28 cellular contexts compared by ENCODE assay signal in the genomic region with DNA sequence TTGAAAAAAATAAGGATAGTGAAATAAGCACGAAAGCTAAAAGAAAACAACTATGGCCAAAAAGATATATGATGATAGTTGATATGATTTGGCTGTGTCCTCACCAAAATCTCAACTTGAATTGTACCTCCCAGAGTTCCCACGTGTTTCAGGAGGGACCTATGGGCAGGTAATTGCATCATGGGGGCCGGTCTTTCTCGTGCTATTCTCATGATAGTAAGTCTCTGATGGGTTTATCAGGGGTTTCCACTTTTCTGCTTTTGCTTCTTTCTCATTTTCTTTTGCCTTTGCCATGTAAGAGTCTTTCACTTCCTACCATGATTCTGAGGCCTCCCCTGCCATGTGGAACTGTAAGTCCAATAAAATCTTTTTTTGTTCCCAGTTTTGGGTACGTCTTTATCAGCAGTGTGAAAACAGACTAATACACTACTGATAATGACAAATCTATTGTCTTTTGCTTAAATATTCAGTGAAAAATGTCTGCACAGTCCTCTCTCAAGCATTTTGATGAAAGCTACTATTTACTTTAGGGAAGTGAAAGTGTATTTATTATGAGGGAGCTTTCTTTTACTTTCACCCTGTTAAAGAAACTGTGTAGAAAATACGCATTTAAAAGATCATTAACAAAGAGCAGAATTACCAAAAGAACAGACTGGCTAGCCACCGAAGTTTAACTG.
DNase-seq lines count a peak whose midpoint lies in the region; ATAC-seq, FAIRE-seq and TF ChIP-seq lines count a peak whose summit lies in the region.
"Had no signal": no experiment of that assay in that cellular context is flagged by ENCODE, and none has a peak within 500 bp of the region (broad histone marks: within the 10 kb centered on the region; RNA-seq: fewer than 3 reads in every experiment).

No MANE protein-coding gene starts in this region.

- ATAC-seq in HG02798 (IDR thresholded peaks at IDR 0.05; ENCODE audit: poor library complexity, unreplicated experiment) = peak; percentile 48
- ATAC-seq: CD8-positive, alpha-beta T cell; PC-3; T-cell had no signal

- no peak overlapping the region for H3K27ac ChIP-seq in tibial artery
- H3K27ac ChIP-seq: C4-2B, GM23248, KMS-11, SJSA1 had no signal

- DNase-seq in GM12865 (ENCODE audit: low read depth) (peak; percentile 6), GM12891 (ENCODE audit: insufficient read length, low spot score) (no peak), MV-4-11 (lab: John Stamatoyannopoulos, UW) (peak; percentile 16), tibial artery (no peak), activated gamma-delta T cell (lab: John Stamatoyannopoulos, UW) (no peak)
- DNase-seq in activated CD4-positive, alpha-beta T cell treated with anti-CD3 and anti-CD28 coated beads for 4 hours = no peak
- no peak for DNase-seq in activated CD8-positive, alpha-beta memory T cell treated with anti-CD3 and anti-CD28 coated beads, Interleukin-2, amount 50 U/mL, for 4 hours
- DNase-seq: Caco-2; CD8-positive, alpha-beta T cell; GM23248; HFFc6; MM.1S; NCI-H1105 treated with DMSO at 0.1 percent for 48 hours; NCI-H146; NCI-H1930; NCI-H2107; NCI-H446; NCI-H524 treated with DMSO at 0.1 percent for 48 hours; NCI-H82; PC-3; T-cell had no signal

- no peak for TF ChIP-seq POLR2A in GM12891 (IDR thresholded peaks at IDR 0.05; ENCODE audit: low read depth, low read length)

- H3K4me3 ChIP-seq in GM12865 (ENCODE audit: low read depth, low read length) (no peak overlapping the region), tibial artery (no peak overlapping the region)
- H3K4me3 ChIP-seq: GM23248, HAP-1, SJSA1 had no signal

- H3K4me1 ChIP-seq in tibial artery = peaks cover 0 to 11% (median 0%) of the 10 kb centered on the region in 4 donors
- H3K4me1 ChIP-seq: Caco-2, HAP-1, SJSA1 had no signal

- no peaks in the 10 kb centered on the region for H3K36me3 ChIP-seq in tibial artery
- H3K36me3 ChIP-seq: HAP-1, SJSA1 had no signal

- H3K27me3 ChIP-seq in tibial artery = no peaks in the 10 kb centered on the region
- H3K27me3 ChIP-seq: SJSA1 had no signal

- no peaks in the 10 kb centered on the region for H3K9me3 ChIP-seq in tibial artery
- H3K9me3 ChIP-seq: Caco-2, HAP-1, SJSA1 had no signal

- intact Hi-C loops in tibial artery (cut with DNase I; ENCODE audit: low total_unique reads) = no loop called here

- TF ChIP-seq CTCF in GM12865 (IDR thresholded peaks at IDR 0.05; ENCODE audit: insufficient read depth, low read depth, low read length, missing control alignments) (no peak), tibial artery (IDR thresholded peaks at IDR 0.05) (no peak)

- no peak for FAIRE-seq in GM12891 (lab: Jason Lieb, UNC)
- FAIRE-seq: G401.6, GM12892 had no signal

TF ChIP-seq in GM12891, 5 proteins besides CTCF, POLR2A, EP300 and RAD21:
- TF ChIP-seq PAX5 (IDR thresholded peaks at IDR 0.05; ENCODE audit: insufficient read depth, low read length, severe bottlenecking) = no peak
- peak; percentile 73; the same call in 1 of the 2 replicates for TF ChIP-seq SPI1 (IDR thresholded peaks at IDR 0.05; ENCODE audit: low read depth, low read length)
TF ChIP-seq in GM12891: peak in this region for 1.

Comparison
In these comparisons a context has a peak if more than half of its experiments do, and no peak if none do; other contexts are left out.
1. DNase-seq: peak in GM12865 (single experiment) and MV-4-11 (single experiment); none in GM12891 (single experiment), tibial artery (0 of 2), activated CD4-positive, alpha-beta T cell treated with anti-CD3 and anti-CD28 coated beads for 4 hours (0 of 2), activated gamma-delta T cell (single experiment) and activated CD8-positive, alpha-beta memory T cell treated with anti-CD3 and anti-CD28 coated beads, Interleukin-2, amount 50 U/mL, for 4 hours (single experiment).